Comparison of ENCODE assay signal across 8 cellular contexts in genomic region chr5:172179032-172179989, GRCh38. TPM values are rescaled to one million over a fixed set of nuclear protein-coding genes. Genes with fewer than 3 reads are reported as not detected.
DNase-seq lines count a peak whose midpoint lies in the region; ATAC-seq and TF ChIP-seq lines count a peak whose summit lies in the region.

No MANE protein-coding gene starts in this region.

- no peak for TF ChIP-seq EP300 in ovary (IDR thresholded peaks at IDR 0.05)

- H3K27ac ChIP-seq in DOHH2 (ENCODE audit: low read depth, low read length), result peak overlapping the region; percentile 83
- H3K27ac ChIP-seq in ovary, result no peak overlapping the region

- H3K9me3 ChIP-seq in DOHH2 (ENCODE audit: control insufficient read depth, insufficient read depth, low read length) (no peaks in the 10 kb centered on the region), ovary (no peaks in the 10 kb centered on the region)

- H3K27me3 ChIP-seq in DOHH2 (ENCODE audit: control insufficient read depth, low read length) (no peaks in the 10 kb centered on the region), ovary (no peaks in the 10 kb centered on the region)

- peaks cover 15% of the 10 kb centered on the region for H3F3A ChIP-seq in DOHH2 (ENCODE audit: control insufficient read depth, insufficient read depth)

- no peaks in the 10 kb centered on the region for H3K9me2 ChIP-seq in DOHH2 (replicated peaks; ENCODE audit: control insufficient read depth, low read length)

- ATAC-seq in GM21723 (IDR thresholded peaks at IDR 0.05; ENCODE audit: unreplicated experiment) (peak; percentile 41), left ventricle myocardium superior (peak; percentile 45)

- DNase-seq in NOMO-1 treated with DMSO at 0.1 percent for 48 hours (lab: John Stamatoyannopoulos, UW; ENCODE audit: unreplicated experiment) (peak; percentile 74), activated gamma-delta T cell (lab: John Stamatoyannopoulos, UW) (peak; percentile 27), left ventricle myocardium superior (no peak), glomerular visceral epithelial cell (ENCODE audit: extremely low spot score) (no peak), ovary (no peak)
- peak; percentile 58 for DNase-seq in stimulated activated CD4-positive, alpha-beta T cell treated with anti-CD3 and anti-CD28 coated beads, Interleukin-4, amount 100 ng/mL, for 24 hours

- no peaks in the 10 kb centered on the region for H4K20me1 ChIP-seq in DOHH2 (ENCODE audit: control insufficient read depth, insufficient read depth, low read depth, low read length)

- no peak for TF ChIP-seq CTCF in DOHH2 (IDR thresholded peaks at IDR 0.05; ENCODE audit: low read depth, low read length, poor library complexity, severe bottlenecking)
- TF ChIP-seq CTCF in ovary (IDR thresholded peaks at IDR 0.05), result no peak

- H3K36me3 ChIP-seq in DOHH2 (ENCODE audit: control insufficient read depth, low read length) (0 out of 2 replicates have a peak, but pooled peaks cover 5% of the 10 kb centered on the region), ovary (no peaks in the 10 kb centered on the region)

- H3K4me2 ChIP-seq in DOHH2 (ENCODE audit: low read length), result peak overlapping the region; percentile 98

- H3K4me1 ChIP-seq in DOHH2 (ENCODE audit: control insufficient read depth, low read length) (peaks cover 60% of the 10 kb centered on the region), ovary (ENCODE audit: insufficient read depth) (no peaks in the 10 kb centered on the region)

- peaks cover 83% of the 10 kb centered on the region for H3K79me2 ChIP-seq in DOHH2 (ENCODE audit: control insufficient read depth, low read length)

- TF ChIP-seq POLR2A in ovary (IDR thresholded peaks at IDR 0.05), result no peak

- H3K4me3 ChIP-seq in DOHH2 (ENCODE audit: low read length) (peak overlapping the region; percentile 75), ovary (no peak overlapping the region)

- intact Hi-C loops in left ventricle myocardium superior (cut with micrococcal nuclease) (no loop called here), ovary (cut with DNase I) (no loop called here)

- WGBS in ovary, 3 donors, result 58 to 69% (median 68%) methylated on average over 17 of the region's 17 CpGs

RNA-seq across cellular contexts. Expression of gene STK10, which starts 8.7 kb away (rescaled TPM):
- total RNA-seq in left ventricle myocardium superior (6.9 TPM), ovary (10 to 100 TPM in 4 of 7 donors, 1 to 10 TPM in 3; 7.6 to 15.5 (median 10.0) TPM)
- 1 to 10 TPM; 5.4 to 8.9 TPM for polyA plus RNA-seq in ovary

RNA-seq across cellular contexts. Expression of gene EFCAB9, which starts 14.7 kb away (rescaled TPM):
- not detected for total RNA-seq in left ventricle myocardium superior
- not detected for total RNA-seq in ovary
- polyA plus RNA-seq in ovary, result not detected

Comparison
In these comparisons a context has a peak if more than half of its experiments do, and no peak if none do; other contexts are left out.
1. DNase-seq: peak in NOMO-1 treated with DMSO at 0.1 percent for 48 hours (single experiment), activated gamma-delta T cell (single experiment) and stimulated activated CD4-positive, alpha-beta T cell treated with anti-CD3 and anti-CD28 coated beads, Interleukin-4, amount 100 ng/mL, for 24 hours (single experiment); none in left ventricle myocardium superior (single experiment), glomerular visceral epithelial cell (single experiment) and ovary (0 of 5).